In the genomic region with DNA sequence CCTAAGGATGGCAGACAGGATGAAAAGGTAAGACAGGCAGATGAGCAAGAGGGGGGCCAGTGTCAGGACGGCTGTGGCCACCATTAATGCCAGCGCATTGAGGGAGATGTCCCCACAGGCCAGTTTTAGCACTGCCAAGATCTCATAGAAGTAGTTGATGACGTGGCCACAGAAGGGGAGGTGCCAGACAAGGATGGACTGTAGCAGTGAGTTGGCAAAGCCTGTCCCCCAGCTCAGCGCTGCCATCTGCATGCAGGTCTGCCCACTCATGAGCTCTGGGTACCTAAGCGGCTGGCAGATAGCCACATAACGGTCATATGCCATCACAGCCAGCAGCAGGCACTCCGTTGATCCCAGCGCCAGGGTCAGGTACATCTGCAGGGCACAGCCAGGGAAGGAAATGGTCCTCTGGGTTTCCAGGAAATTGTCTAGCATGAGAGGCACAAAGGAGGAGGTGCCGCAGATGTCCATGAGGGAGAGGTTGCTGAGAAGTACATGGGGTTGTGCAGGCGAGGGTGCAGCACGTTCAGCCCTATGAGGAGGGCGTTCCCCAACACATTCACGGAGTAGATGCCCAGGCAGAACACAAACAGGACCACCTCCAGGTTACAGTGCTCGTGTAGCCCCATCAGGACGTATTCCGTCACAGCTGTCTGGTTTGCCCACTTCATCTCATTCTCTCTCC, we compare ENCODE assay signal across 1 cellular context.
TF ChIP-seq lines count a peak whose summit lies in the region.

No MANE protein-coding gene starts in this region.

TF ChIP-seq in SK-N-SH, 30 proteins besides CTCF, POLR2A, EP300 and RAD21:
- no peak for TF ChIP-seq JUND (IDR thresholded peaks at IDR 0.05)
- no peak for TF ChIP-seq FOXM1 (IDR thresholded peaks at IDR 0.05; ENCODE audit: low read depth)
- no peak for TF ChIP-seq SIN3A (IDR thresholded peaks at IDR 0.05; ENCODE audit: borderline replicate concordance, low read depth, low read length)
- no peak for TF ChIP-seq RXRA (IDR thresholded peaks at IDR 0.05; ENCODE audit: borderline replicate concordance, low read depth)
- TF ChIP-seq RCOR1 (IDR thresholded peaks at IDR 0.05; ENCODE audit: low read length): no peak
